10 cellular contexts compared by ENCODE assay signal in genomic region chr2:106095478-106096392, GRCh38.
A peak's percentile ranks its signal among the peaks of the same experiment; 100 is the strongest.
DNase-seq lines count a peak whose midpoint lies in the region; ATAC-seq and TF ChIP-seq lines count a peak whose summit lies in the region.
"Had no signal": no experiment of that assay in that cellular context is flagged by ENCODE, and none has a peak within 500 bp of the region (broad histone marks: within the 10 kb centered on the region; RNA-seq: fewer than 3 reads in every experiment).

No MANE protein-coding gene starts in this region.

- no peaks in the 10 kb centered on the region for H3K4me1 ChIP-seq in BE2C

- H3K4me3 Mint-ChIP-seq in immature natural killer cell = peak overlapping the region; percentile 70 to 81 (median 73)

- no peak for TF ChIP-seq CTCF in BE2C (IDR thresholded peaks at IDR 0.05; ENCODE audit: low read depth, low read length)

- no peaks in the 10 kb centered on the region for H3K9me3 ChIP-seq in BE2C

- H3K27me3 ChIP-seq in BE2C = no peaks in the 10 kb centered on the region

- H3K36me3 ChIP-seq in BE2C = no peaks in the 10 kb centered on the region

- DNase-seq in KG1 (lab: John Stamatoyannopoulos, UW) = peak; percentile 26
- DNase-seq in activated T-cell treated with anti-CD3 and anti-CD28 coated beads for 24 hours (ENCODE audit: low read depth) = peak; percentile 45
- DNase-seq in immature natural killer cell = peak; percentile 69 to 73 (median 73)
- DNase-seq in stimulated activated CD8-positive, alpha-beta memory T cell treated with anti-CD3 and anti-CD28 coated beads, Interleukin-15, amount 100 ng/mL, for 48 hours (ENCODE audit: low read depth in 2 of 2) = peak; percentile 52 to 56
- no peak for DNase-seq in OCI-M1 (lab: John Stamatoyannopoulos, UW)
- DNase-seq in BE2C = no peak
- DNase-seq in GM03348 (ENCODE audit: low spot score) = no peak
- DNase-seq: cortex of kidney, midbrain had no signal

- peaks cover 2 to 5% (median 3%) of the 10 kb centered on the region in 3 donors for H3K27me3 Mint-ChIP-seq in immature natural killer cell (ENCODE audit: low read depth in 3 of 3)

- no peak overlapping the region for H3K4me3 ChIP-seq in BE2C (ENCODE audit: low read depth, low read length)

- peak overlapping the region; percentile 85 to 97 (median 92) for H3K27ac Mint-ChIP-seq in immature natural killer cell

- H3K36me3 Mint-ChIP-seq in immature natural killer cell = peaks cover 11 to 32% (median 20%) of the 10 kb centered on the region in 3 donors

- ATAC-seq in GM21528 (IDR thresholded peaks at IDR 0.05; ENCODE audit: low FRiP score, unreplicated experiment) = no peak

- H3K9me3 Mint-ChIP-seq in immature natural killer cell = no peaks in the 10 kb centered on the region

- H3K4me1 Mint-ChIP-seq in immature natural killer cell = peaks cover 30 to 41% of the 10 kb centered on the region in 2 donors

Comparison
In these comparisons a context has a peak if more than half of its experiments do, and no peak if none do; other contexts are left out.
1. DNase-seq: peak in KG1 (single experiment), activated T-cell treated with anti-CD3 and anti-CD28 coated beads for 24 hours (single experiment), immature natural killer cell (3 of 3) and stimulated activated CD8-positive, alpha-beta memory T cell treated with anti-CD3 and anti-CD28 coated beads, Interleukin-15, amount 100 ng/mL, for 48 hours (2 of 2); none in OCI-M1 (single experiment), BE2C (single experiment) and GM03348 (single experiment).